8 cellular contexts compared by ENCODE assay signal in the genomic region with DNA sequence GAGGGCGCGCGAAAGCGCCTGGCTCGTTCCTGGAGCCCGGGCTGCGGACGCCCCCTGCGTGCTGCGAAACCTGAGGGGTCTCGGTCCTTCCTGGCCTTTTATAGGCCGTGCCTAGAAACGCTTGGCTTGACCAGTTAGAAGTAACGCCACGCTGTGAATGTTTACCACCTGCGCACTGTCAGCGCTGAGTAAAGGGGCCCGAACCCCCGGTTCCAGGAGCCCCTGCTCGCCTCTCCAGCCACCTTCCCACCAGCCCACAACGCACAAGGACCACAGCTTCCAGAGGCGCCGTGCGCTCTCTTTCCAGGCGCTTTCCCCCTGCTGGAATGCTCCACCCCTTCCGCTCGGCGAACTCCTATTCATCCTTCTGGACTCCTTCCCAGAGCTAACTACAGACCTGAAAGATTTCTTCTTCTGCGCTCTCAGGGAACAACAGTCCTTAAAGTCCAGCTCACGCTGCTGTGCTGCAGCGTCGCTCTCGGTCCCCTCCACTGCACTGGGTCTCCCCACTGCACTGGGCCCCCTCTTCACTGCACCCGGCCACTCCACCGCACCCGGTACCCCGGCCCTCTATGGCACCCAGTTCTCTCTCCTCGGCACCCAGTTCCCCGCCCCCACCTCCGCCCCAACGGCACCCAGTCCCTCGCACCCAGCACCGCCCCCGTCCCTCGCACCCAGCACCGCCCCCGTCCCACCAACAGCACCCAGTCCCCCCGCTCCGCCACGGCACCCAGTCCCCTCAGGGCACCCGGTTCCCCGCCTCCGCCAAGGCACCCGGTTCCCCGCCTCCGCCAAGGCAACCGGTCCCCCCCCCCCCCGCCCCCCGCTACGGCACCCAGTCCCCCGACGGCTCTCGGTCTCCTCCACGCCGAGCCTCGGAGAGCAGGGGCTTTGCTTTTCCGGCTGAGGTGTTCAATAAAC.
A peak's percentile ranks its signal among the peaks of the same experiment; 100 is the strongest.
DNase-seq lines count a peak whose midpoint lies in the region; ATAC-seq and TF ChIP-seq lines count a peak whose summit lies in the region.

No MANE protein-coding gene starts in this region.

- H2AFZ ChIP-seq in GM23338, result peak overlapping the region; percentile 97

- peaks cover 15% of the 10 kb centered on the region for H3K27me3 ChIP-seq in GM23338 (ENCODE audit: insufficient read depth)

- peak overlapping the region; percentile 89 for H3K4me2 ChIP-seq in GM23338

- no peak overlapping the region for H3K27ac ChIP-seq in GM23338 (ENCODE audit: low read depth)

- no peaks in the 10 kb centered on the region for H3F3A ChIP-seq in GM23338 (replicated peaks; ENCODE audit: low read depth)

- no peaks in the 10 kb centered on the region for H3K79me2 ChIP-seq in GM23338 (replicated peaks; ENCODE audit: insufficient read depth)

- H3K36me3 ChIP-seq in GM23338 (ENCODE audit: insufficient read depth), result no peaks in the 10 kb centered on the region

- H3K36me3 Mint-ChIP-seq in GM23338 (ENCODE audit: low read depth), result peaks cover 18% of the 10 kb centered on the region; the same call in 2 of the 3 replicates
- no peaks in the 10 kb centered on the region for H3K36me3 Mint-ChIP-seq in natural killer cell treated with Interleukin-12 subunit alpha and Interleukin-12 subunit beta and Interleukin-15 and Interleukin-18, amount 100 ng/mL, for 72 hours

- no peaks in the 10 kb centered on the region for H4K20me1 ChIP-seq in GM23338 (replicated peaks; ENCODE audit: insufficient read depth)

- H3K4me1 Mint-ChIP-seq in GM23338, result peaks cover 4% of the 10 kb centered on the region; the same call in 2 of the 3 replicates
- H3K4me1 Mint-ChIP-seq in natural killer cell treated with Interleukin-12 subunit alpha and Interleukin-12 subunit beta and Interleukin-15 and Interleukin-18, amount 100 ng/mL, for 72 hours (ENCODE audit: low read depth in 2 of 2), result peaks cover 11 to 13% of the 10 kb centered on the region in 2 donors

- DNase-seq in GM23338 (ENCODE audit: low spot score), result peak; percentile 81
- DNase-seq in activated CD4-positive, alpha-beta T cell treated with anti-CD3 and anti-CD28 coated beads for 4 hours, result peak; percentile 14 to 24
- DNase-seq in epithelial cell of proximal tubule (ENCODE audit: low read depth), result no peak
- no peak for DNase-seq in natural killer cell treated with Interleukin-12 subunit alpha and Interleukin-12 subunit beta and Interleukin-15 and Interleukin-18, amount 100 ng/mL, for 72 hours (ENCODE audit: low spot score)
- no peak for DNase-seq in DMS153 treated with DMSO at 0.1 percent for 48 hours (lab: John Stamatoyannopoulos, UW; ENCODE audit: unreplicated experiment)
- no peak for DNase-seq in NCI-H226

- H3K27me3 Mint-ChIP-seq in GM23338 (ENCODE audit: insufficient read depth, low read depth, poor library complexity), result peaks cover 11% of the 10 kb centered on the region
- peaks cover 0 to 10% of the 10 kb centered on the region in 2 donors for H3K27me3 Mint-ChIP-seq in natural killer cell treated with Interleukin-12 subunit alpha and Interleukin-12 subunit beta and Interleukin-15 and Interleukin-18, amount 100 ng/mL, for 72 hours

- TF ChIP-seq CTCF in GM23338 (conservative IDR thresholded peaks at IDR 0.05; ENCODE audit: low read depth in 2 of 2), result no peak; a peak in 1 of 4 replicates
- no peak for TF ChIP-seq CTCF in epithelial cell of proximal tubule (conservative IDR thresholded peaks at IDR 0.05; ENCODE audit: low read depth, low read length)

- H3K9me3 Mint-ChIP-seq in GM23338, result peaks cover 69% of the 10 kb centered on the region
- no peaks in the 10 kb centered on the region for H3K9me3 Mint-ChIP-seq in natural killer cell treated with Interleukin-12 subunit alpha and Interleukin-12 subunit beta and Interleukin-15 and Interleukin-18, amount 100 ng/mL, for 72 hours

- H3K4me3 Mint-ChIP-seq in GM23338, result peak overlapping the region; percentile 79
- H3K4me3 Mint-ChIP-seq in natural killer cell treated with Interleukin-12 subunit alpha and Interleukin-12 subunit beta and Interleukin-15 and Interleukin-18, amount 100 ng/mL, for 72 hours, result peak overlapping the region; percentile 96

- no peaks in the 10 kb centered on the region for H3K9me2 ChIP-seq in GM23338 (ENCODE audit: insufficient read depth)

- H3K4me3 ChIP-seq in GM23338 (peak overlapping the region; percentile 68), epithelial cell of proximal tubule (ENCODE audit: low read depth, low read length) (peak overlapping the region; percentile 63)

- H3K4me1 ChIP-seq in GM23338 (ENCODE audit: insufficient read depth), result peaks cover 2% of the 10 kb centered on the region; the same call in 1 of the 2 replicates

- no peak overlapping the region for H3K27ac Mint-ChIP-seq in GM23338
- H3K27ac Mint-ChIP-seq in natural killer cell treated with Interleukin-12 subunit alpha and Interleukin-12 subunit beta and Interleukin-15 and Interleukin-18, amount 100 ng/mL, for 72 hours, result peak overlapping the region; percentile 0 to 43

- peak; percentile 85 for ATAC-seq in GM23338
- peak; percentile 37 to 52 for ATAC-seq in natural killer cell treated with Interleukin-12 subunit alpha and Interleukin-12 subunit beta and Interleukin-15 and Interleukin-18, amount 100 ng/mL, for 72 hours
- no peak for ATAC-seq in GM19035 (IDR thresholded peaks at IDR 0.05; ENCODE audit: unreplicated experiment)
- ATAC-seq in GM18868 (IDR thresholded peaks at IDR 0.05; ENCODE audit: unreplicated experiment), result no peak

TF ChIP-seq in GM23338, 12 proteins besides CTCF, POLR2A, EP300 and RAD21:
- TF ChIP-seq NANOG (IDR thresholded peaks at IDR 0.05; ENCODE audit: borderline replicate concordance) (no peak), POLR2AphosphoS5 (IDR thresholded peaks at IDR 0.05; ENCODE audit: low read depth) (peak; percentile 64; the same call in 1 of the 2 replicates)

Comparison
In these comparisons a context has a peak if more than half of its experiments do, and no peak if none do; other contexts are left out.
1. ATAC-seq: peak in GM23338 (single experiment) and natural killer cell treated with Interleukin-12 subunit alpha and Interleukin-12 subunit beta and Interleukin-15 and Interleukin-18, amount 100 ng/mL, for 72 hours (2 of 2); none in GM19035 (single experiment) and GM18868 (single experiment).
2. DNase-seq: peak in GM23338 (single experiment) and activated CD4-positive, alpha-beta T cell treated with anti-CD3 and anti-CD28 coated beads for 4 hours (2 of 2); none in epithelial cell of proximal tubule (single experiment), natural killer cell treated with Interleukin-12 subunit alpha and Interleukin-12 subunit beta and Interleukin-15 and Interleukin-18, amount 100 ng/mL, for 72 hours (single experiment), DMS153 treated with DMSO at 0.1 percent for 48 hours (single experiment) and NCI-H226 (single experiment).